In the genomic region with DNA sequence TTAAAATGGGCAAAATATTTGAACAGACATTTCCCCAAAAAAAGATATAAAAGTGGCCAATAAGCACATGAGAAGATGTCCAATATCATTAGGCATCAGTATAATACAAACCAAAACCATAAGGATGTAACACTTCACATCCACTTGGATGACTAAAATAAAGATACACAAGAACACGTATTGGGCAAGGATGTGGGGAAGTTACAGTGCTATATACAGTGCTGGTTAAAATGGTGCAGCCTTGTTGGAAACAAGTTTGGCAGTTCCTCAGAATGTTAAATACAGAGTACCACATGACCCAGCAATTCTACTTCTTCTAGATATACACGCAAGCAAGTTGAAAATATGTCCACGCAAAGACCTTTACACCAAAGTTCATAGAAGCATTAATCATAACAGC, we compare ENCODE assay signal across 16 cellular contexts. TPM values are rescaled to one million over a fixed set of nuclear protein-coding genes. Genes with fewer than 3 reads are reported as not detected.
DNase-seq lines count a peak whose midpoint lies in the region; ATAC-seq and TF ChIP-seq lines count a peak whose summit lies in the region.
"Had no signal": no experiment of that assay in that cellular context is flagged by ENCODE, and none has a peak within 500 bp of the region (broad histone marks: within the 10 kb centered on the region; RNA-seq: fewer than 3 reads in every experiment).

No MANE protein-coding gene starts in this region.

- no peak for TF ChIP-seq CTCF in NB4 (IDR thresholded peaks at IDR 0.05; ENCODE audit: low read depth, low read length)
- no peak for TF ChIP-seq CTCF in fibroblast of villous mesenchyme (IDR thresholded peaks at IDR 0.05; ENCODE audit: insufficient read depth, low read depth, low read length)

- TF ChIP-seq POLR2A in NB4 (IDR thresholded peaks at IDR 0.05; ENCODE audit: extremely low read depth, insufficient read length), result no peak

- H3K4me3 ChIP-seq in NB4 (ENCODE audit: low read depth, low read length), result no peak overlapping the region
- H3K4me3 ChIP-seq in fibroblast of villous mesenchyme (ENCODE audit: low read depth, low read length), result no peak overlapping the region

- DNase-seq in HCEC 1CT, result peak; percentile 14
- peak; percentile 63 for DNase-seq in NB4 (ENCODE audit: low read depth)
- peak; percentile 48 for DNase-seq in amniotic epithelial cell (ENCODE audit: low read depth)
- peak; percentile 52 for DNase-seq in fibroblast of villous mesenchyme (ENCODE audit: low read depth)
- no peak for DNase-seq in EL
- no peak for DNase-seq in activated naive CD4-positive, alpha-beta T cell treated with Interleukin-2 at 50 U/mL for 16 hours
- DNase-seq: COR-L47, HFFc6, Karpas-422, MM.1S, NCI-H1417 treated with DMSO at 0.1 percent for 48 hours, NCI-H1930, NCI-H526 treated with DMSO at 0.1 percent for 48 hours, SK-N-SH had no signal

- ATAC-seq in GM18861 (IDR thresholded peaks at IDR 0.05; ENCODE audit: unreplicated experiment) (no peak), HG02938 (IDR thresholded peaks at IDR 0.05; ENCODE audit: unreplicated experiment) (no peak)

RNA-seq across cellular contexts. Expression of gene HAUS3, which starts 58.9 kb away (rescaled TPM):
- 8.7 and 9.1 TPM in 2 replicates for total RNA-seq in fibroblast of villous mesenchyme

RNA-seq across cellular contexts. Expression of gene POLN, which starts 58.9 kb away (rescaled TPM):
- 1.6 and 4.7 TPM in 2 replicates for total RNA-seq in fibroblast of villous mesenchyme

Comparison
In these comparisons a context has a peak if more than half of its experiments do, and no peak if none do; other contexts are left out.
1. DNase-seq: peak in HCEC 1CT (single experiment), NB4 (single experiment), amniotic epithelial cell (single experiment) and fibroblast of villous mesenchyme (single experiment); none in EL (single experiment) and activated naive CD4-positive, alpha-beta T cell treated with Interleukin-2 at 50 U/mL for 16 hours (single experiment).